Comparison of ENCODE assay signal across 19 cellular contexts in the genomic region with DNA sequence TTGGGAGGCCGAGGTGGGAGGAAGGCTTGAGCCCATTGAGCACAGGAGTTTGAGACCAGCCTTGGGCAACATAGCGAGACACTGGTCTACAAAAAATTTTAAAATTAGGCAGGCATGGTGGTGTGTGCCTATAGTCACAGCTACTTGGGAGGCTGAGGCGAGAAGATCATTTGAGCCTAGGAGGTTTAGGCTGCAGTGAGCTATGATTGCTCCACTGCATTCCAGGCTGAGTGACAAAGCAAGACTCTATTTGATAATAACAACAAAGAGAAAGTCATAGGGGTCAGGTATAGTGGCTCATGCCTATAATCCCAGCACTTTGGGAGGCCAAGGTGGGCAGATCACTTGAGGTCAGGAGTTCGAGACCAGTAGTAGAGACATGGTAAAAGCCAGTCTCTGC. TPM values are rescaled to one million over a fixed set of nuclear protein-coding genes. Genes with fewer than 3 reads are reported as not detected.
DNase-seq lines count a peak whose midpoint lies in the region; ATAC-seq, FAIRE-seq and TF ChIP-seq lines count a peak whose summit lies in the region.
"Had no signal": no experiment of that assay in that cellular context is flagged by ENCODE, and none has a peak within 500 bp of the region (broad histone marks: within the 10 kb centered on the region; RNA-seq: fewer than 3 reads in every experiment).

No MANE protein-coding gene starts in this region.

- no TSS peak for BruUV-seq in PC-9 (replicated peaks; lab: Mats Ljungman, UMichigan)

- no peaks in the 10 kb centered on the region for H3K9me2 ChIP-seq in PC-9 (ENCODE audit: insufficient read depth)

- H3K4me1 Mint-ChIP-seq in activated CD4-positive, alpha-beta T cell treated with anti-CD3 and anti-CD28 coated beads for 36 hours, result peaks cover 27% of the 10 kb centered on the region
- H3K4me1 Mint-ChIP-seq in effector memory CD8-positive, alpha-beta T cell (ENCODE audit: low read depth in 2 of 2), result peaks cover 36 to 44% of the 10 kb centered on the region in 2 donors
- H3K4me1 Mint-ChIP-seq in progenitor cell of endocrine pancreas (ENCODE audit: low read depth), result peaks cover 13% of the 10 kb centered on the region

- DNase-seq in activated CD4-positive, alpha-beta T cell treated with anti-CD3 and anti-CD28 coated beads for 36 hours, result no peak
- DNase-seq in activated CD4-positive, alpha-beta T cell treated with anti-CD3 and anti-CD28 coated beads, Interleukin-2, amount 50 U/mL, for 4 hours, result no peak
- DNase-seq in PC-9 (peak in 1 of 2 experiments; percentile 80), progenitor cell of endocrine pancreas (ENCODE audit: low spot score, unreplicated experiment) (no peak), HTR-8/SVneo (ENCODE audit: insufficient read length, low spot score) (no peak)
- no peak for DNase-seq in effector memory CD8-positive, alpha-beta T cell
- no peak for DNase-seq in stimulated activated CD4-positive, alpha-beta T cell treated with anti-CD3 and anti-CD28 coated beads, Interleukin-4, amount 100 ng/mL, for 1 hour
- DNase-seq: caudate nucleus; DMS79 treated with DMSO at 0.1 percent for 48 hours; left colon; MV-4-11; NCI-H2081 treated with DMSO at 0.1 percent for 48 hours; NCI-H526; spleen; stimulated activated naive CD4-positive, alpha-beta T cell had no signal

- no peaks in the 10 kb centered on the region for H3K27me3 Mint-ChIP-seq in activated CD4-positive, alpha-beta T cell treated with anti-CD3 and anti-CD28 coated beads for 36 hours
- H3K27me3 Mint-ChIP-seq in effector memory CD8-positive, alpha-beta T cell, result no peaks in the 10 kb centered on the region
- H3K27me3 Mint-ChIP-seq in progenitor cell of endocrine pancreas, result no peaks in the 10 kb centered on the region

- peaks cover 53% of the 10 kb centered on the region for H3F3A ChIP-seq in PC-9 (ENCODE audit: insufficient read depth, low read depth)

- H3K27ac ChIP-seq in PC-9, result peak overlapping the region; percentile 99
- H3K27ac ChIP-seq: C4-2B had no signal

- H3K27ac Mint-ChIP-seq in activated CD4-positive, alpha-beta T cell treated with anti-CD3 and anti-CD28 coated beads for 36 hours, result peak overlapping the region; percentile 55
- H3K27ac Mint-ChIP-seq in effector memory CD8-positive, alpha-beta T cell, result peak overlapping the region; percentile 68 to 82
- peak overlapping the region; percentile 80 for H3K27ac Mint-ChIP-seq in progenitor cell of endocrine pancreas

- no peaks in the 10 kb centered on the region for H3K9me3 ChIP-seq in PC-9 (ENCODE audit: insufficient read depth, low read depth)
- H3K9me3 ChIP-seq: spleen had no signal

- no peaks in the 10 kb centered on the region for H3K9me3 Mint-ChIP-seq in activated CD4-positive, alpha-beta T cell treated with anti-CD3 and anti-CD28 coated beads for 36 hours (ENCODE audit: low read depth)
- no peaks in the 10 kb centered on the region for H3K9me3 Mint-ChIP-seq in effector memory CD8-positive, alpha-beta T cell
- H3K9me3 Mint-ChIP-seq in progenitor cell of endocrine pancreas (ENCODE audit: low read depth), result no peaks in the 10 kb centered on the region

- peaks cover 9% of the 10 kb centered on the region for H3K79me2 ChIP-seq in PC-9 (ENCODE audit: low read depth)

- H3K36me3 ChIP-seq in PC-9 (ENCODE audit: low read depth), result no peaks in the 10 kb centered on the region

- TF ChIP-seq CTCF in PC-9 (conservative IDR thresholded peaks at IDR 0.05) (no peak), progenitor cell of endocrine pancreas (IDR thresholded peaks at IDR 0.05; ENCODE audit: unreplicated experiment) (no peak)

- H3K4me3 Mint-ChIP-seq in activated CD4-positive, alpha-beta T cell treated with anti-CD3 and anti-CD28 coated beads for 36 hours, result no peak overlapping the region
- no peak overlapping the region for H3K4me3 Mint-ChIP-seq in effector memory CD8-positive, alpha-beta T cell
- no peak overlapping the region for H3K4me3 Mint-ChIP-seq in progenitor cell of endocrine pancreas (ENCODE audit: low read depth)

- POLR2A ChIA-PET in activated CD4-positive, alpha-beta T cell treated with anti-CD3 and anti-CD28 coated beads for 36 hours (lab: Charles Lee), result no interaction called here
- POLR2A ChIA-PET in PC-9 (lab: Charles Lee; ENCODE audit: unreplicated experiment), result no interaction called here

- no peak overlapping the region for H3K4me3 ChIP-seq in PC-9
- H3K4me3 ChIP-seq: spleen had no signal

- H3K4me2 ChIP-seq in PC-9, result peak overlapping the region; percentile 47

- peaks cover 9% of the 10 kb centered on the region for H3K36me3 Mint-ChIP-seq in activated CD4-positive, alpha-beta T cell treated with anti-CD3 and anti-CD28 coated beads for 36 hours (ENCODE audit: low read depth)
- peaks cover 41% of the 10 kb centered on the region for H3K36me3 Mint-ChIP-seq in effector memory CD8-positive, alpha-beta T cell (ENCODE audit: insufficient read depth)
- H3K36me3 Mint-ChIP-seq in progenitor cell of endocrine pancreas (ENCODE audit: insufficient read depth), result no peaks in the 10 kb centered on the region

- no peaks in the 10 kb centered on the region for H3K27me3 ChIP-seq in PC-9 (ENCODE audit: insufficient read depth, low read depth)
- H3K27me3 ChIP-seq: spleen had no signal

- no peaks in the 10 kb centered on the region for H4K20me1 ChIP-seq in PC-9 (ENCODE audit: insufficient read depth)

- H3K4me1 ChIP-seq in PC-9 (replicated peaks; ENCODE audit: insufficient read depth), result peaks cover 82% of the 10 kb centered on the region

- CTCF ChIA-PET in activated CD4-positive, alpha-beta T cell treated with anti-CD3 and anti-CD28 coated beads for 36 hours (lab: Charles Lee), result interaction anchor here (0.9 to 4.6 kb wide), 5 partner anchors 8 to 148 kb away, joined by 3 to 17 read pairs (median 3); no protein-coding TSS in a partner anchor
- CTCF ChIA-PET in PC-9 (lab: Charles Lee), result interaction anchor here (1.0 kb wide), 1 partner anchor 47 kb away, joined by 27 read pairs; no protein-coding TSS in a partner anchor

- no peak for ATAC-seq in activated CD4-positive, alpha-beta T cell treated with anti-CD3 and anti-CD28 coated beads for 36 hours
- ATAC-seq in effector memory CD8-positive, alpha-beta T cell (replicated peaks), result no peak
- ATAC-seq in GM18909 (IDR thresholded peaks at IDR 0.05; ENCODE audit: poor library complexity, unreplicated experiment), result no peak
- ATAC-seq: left colon had no signal

- H2AFZ ChIP-seq in PC-9, result no peak overlapping the region

- no peak for FAIRE-seq in HTR-8/SVneo (lab: Jason Lieb, UNC)
- FAIRE-seq: GM19239 had no signal

- intact Hi-C loops in activated CD4-positive, alpha-beta T cell treated with anti-CD3 and anti-CD28 coated beads for 36 hours (cut with DNase I, micrococcal nuclease), result no loop called here
- intact Hi-C loops in PC-9 (cut with micrococcal nuclease; ENCODE audit: unreplicated experiment), result no loop called here

RNA-seq across cellular contexts. Expression of gene SLC44A2, which starts 4.6 kb away (rescaled TPM):
- 100 to 1,000 TPM in 1 of 2 experiments, 10 to 100 TPM in 1; 80.3 to 105 TPM for total RNA-seq in activated CD4-positive, alpha-beta T cell treated with anti-CD3 and anti-CD28 coated beads for 36 hours
- total RNA-seq in PC-9 (2021) (205 and 239 TPM in 2 replicates), progenitor cell of endocrine pancreas (159 and 164 TPM in 2 replicates)

RNA-seq across cellular contexts. Expression of gene ILF3, which starts 33.4 kb away (rescaled TPM):
- 100 to 1,000 TPM; 433 to 570 TPM for total RNA-seq in activated CD4-positive, alpha-beta T cell treated with anti-CD3 and anti-CD28 coated beads for 36 hours
- total RNA-seq in PC-9 (2021) (242 and 326 TPM in 2 replicates), progenitor cell of endocrine pancreas (761 and 784 TPM in 2 replicates)

RNA-seq across cellular contexts. Expression of gene AP1M2, which starts 33.7 kb away (rescaled TPM):
- total RNA-seq in activated CD4-positive, alpha-beta T cell treated with anti-CD3 and anti-CD28 coated beads for 36 hours, result not detected
- total RNA-seq in PC-9 (2021), result 94.5 and 126 TPM in 2 replicates
- total RNA-seq in progenitor cell of endocrine pancreas, result 107 and 110 TPM in 2 replicates
- total RNA-seq: pulmonary artery endothelial cell had no signal

RNA-seq across cellular contexts. Expression of gene CDKN2D, which starts 52.0 kb away (rescaled TPM):
- 10 to 100 TPM; 39.2 to 50.3 TPM for total RNA-seq in activated CD4-positive, alpha-beta T cell treated with anti-CD3 and anti-CD28 coated beads for 36 hours
- total RNA-seq in PC-9 (2021), result 8.3 and 10.1 TPM in 2 replicates
- total RNA-seq in progenitor cell of endocrine pancreas, result 4.2 and 5.0 TPM in 2 replicates

RNA-seq across cellular contexts. Expression of gene KRI1, which starts 55.0 kb away (rescaled TPM):
- total RNA-seq in activated CD4-positive, alpha-beta T cell treated with anti-CD3 and anti-CD28 coated beads for 36 hours, result 10 to 100 TPM; 62.5 to 67.1 TPM
- total RNA-seq in PC-9 (2021) (24.5 and 27.0 TPM in 2 replicates), progenitor cell of endocrine pancreas (32.1 and 35.0 TPM in 2 replicates)

Comparison
In these comparisons a context has a peak if more than half of its experiments do, and no peak if none do; other contexts are left out.
1. RNA of gene AP1M2, which starts 33.7 kb away (total RNA-seq): 94.5 to 126 TPM in PC-9 and 107 to 110 TPM in progenitor cell of endocrine pancreas; not detected in activated CD4-positive, alpha-beta T cell treated with anti-CD3 and anti-CD28 coated beads for 36 hours; every median in the first group is over 10 times any median in the second.
2. Peak in every context shown above with its lines, with median percentiles within 50 percentile points of each other: H3K27ac Mint-ChIP-seq.